ENCODE assay signal across 18 cellular contexts in the genomic region with DNA sequence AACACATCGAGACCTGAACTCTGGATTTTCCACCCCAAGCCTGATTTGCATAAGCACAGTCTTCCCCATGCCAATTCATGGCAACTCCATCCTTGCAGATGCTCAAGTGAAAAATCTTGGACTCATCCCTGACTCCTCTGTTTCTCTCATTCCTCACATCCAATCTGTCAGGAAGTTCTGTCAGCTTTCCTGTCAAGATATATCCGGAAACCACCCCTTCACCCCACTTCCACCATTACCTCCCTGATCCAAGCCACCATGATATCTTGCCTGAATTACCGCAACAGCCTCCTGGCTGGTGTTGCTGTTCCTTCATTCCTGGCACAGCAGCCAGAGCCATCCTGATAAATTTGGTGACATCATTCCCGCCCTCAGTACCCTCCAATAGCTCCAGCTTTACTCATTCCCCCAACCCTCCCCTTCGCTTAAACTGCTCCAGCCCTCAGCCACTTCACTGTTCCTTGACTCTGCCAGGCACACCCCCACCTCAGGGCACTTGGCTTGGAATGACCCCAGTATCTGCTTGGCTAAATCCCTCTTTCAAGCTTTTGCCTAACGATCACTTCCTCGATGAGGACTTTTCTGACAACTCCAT.
"Had no signal": no experiment of that assay in that cellular context is flagged by ENCODE, and none has a peak within 500 bp of the region (broad histone marks: within the 10 kb centered on the region; RNA-seq: fewer than 3 reads in every experiment).

No MANE protein-coding gene starts in this region.

- ATAC-seq: esophagus mucosa, left lobe of liver, upper lobe of right lung had no signal

- H3K27ac ChIP-seq: hepatocyte, thoracic aorta, upper lobe of right lung had no signal

- H3K4me3 ChIP-seq: hepatocyte, skin epidermis, stomach, thoracic aorta, upper lobe of right lung had no signal

- DNase-seq: activated CD4-positive, CD25-positive, alpha-beta regulatory T cell treated with anti-CD3 and anti-CD28 coated beads, Interleukin-2, amount 50 U/mL, for 72 hours; activated CD8-positive, alpha-beta memory T cell treated with anti-CD3 and anti-CD28 coated beads for 24 hours; activated CD8-positive, alpha-beta memory T cell treated with anti-CD3 and anti-CD28 coated beads, Interleukin-2, amount 50 U/mL, for 48 hours; activated effector memory CD4-positive, alpha-beta T cell treated with Interleukin-2 at 50 U/mL for 16 hours; activated naive CD4-positive, alpha-beta T cell treated with anti-CD3 and anti-CD28 coated beads, Interleukin-2, amount 50 U/mL, for 16 hours; activated T-cell treated with anti-CD3 and anti-CD28 coated beads, Interleukin-2, amount 50 U/mL, for 48 hours; effector CD8-positive, alpha-beta T cell; islet precursor cell; stimulated activated CD4-positive, alpha-beta T cell treated with anti-CD3 and anti-CD28 coated beads, Interleukin-15, amount 100 ng/mL, for 24 hours; stimulated activated CD4-positive, alpha-beta T cell treated with anti-CD3 and anti-CD28 coated beads, Interleukin-2, amount 100 ng/mL, for 48 hours; stomach; T1000; upper lobe of right lung had no signal

- H3K9me3 ChIP-seq: stomach, thoracic aorta, upper lobe of right lung had no signal

- H3K27me3 ChIP-seq: hepatocyte, stomach, upper lobe of right lung had no signal
